ENCODE assay signal across 8 cellular contexts in genomic region chr5:157502143-157502647, GRCh38. TPM values are rescaled to one million over a fixed set of nuclear protein-coding genes. Genes with fewer than 3 reads are reported as not detected.
A peak's percentile ranks its signal among the peaks of the same experiment; 100 is the strongest.
DNase-seq lines count a peak whose midpoint lies in the region; ATAC-seq and TF ChIP-seq lines count a peak whose summit lies in the region.

No MANE protein-coding gene starts in this region.

- peak; percentile 65 for ATAC-seq in GM18499 (IDR thresholded peaks at IDR 0.05; ENCODE audit: insufficient read depth, unreplicated experiment)
- ATAC-seq in GM21515 (IDR thresholded peaks at IDR 0.05; ENCODE audit: unreplicated experiment), result peak; percentile 83
- ATAC-seq in HG03565 (IDR thresholded peaks at IDR 0.05; ENCODE audit: unreplicated experiment), result peak; percentile 70

- no peak overlapping the region for H3K4me3 Mint-ChIP-seq in glutamatergic neuron (ENCODE audit: unreplicated experiment)

- peaks cover 5% of the 10 kb centered on the region for H3K36me3 Mint-ChIP-seq in glutamatergic neuron (ENCODE audit: unreplicated experiment)

- DNase-seq in glomerular visceral epithelial cell (ENCODE audit: extremely low spot score) (peak; percentile 33), AG08395 (ENCODE audit: low spot score) (no peak), AML-193 (lab: John Stamatoyannopoulos, UW) (no peak), glutamatergic neuron (no peak), coronary artery (ENCODE audit: low spot score) (no peak)

- H3K9me3 Mint-ChIP-seq in glutamatergic neuron (ENCODE audit: unreplicated experiment), result peaks cover 2% of the 10 kb centered on the region

- H3K4me1 Mint-ChIP-seq in glutamatergic neuron (ENCODE audit: low read depth, unreplicated experiment), result no peaks in the 10 kb centered on the region

- H3K27ac ChIP-seq in coronary artery, result no peak overlapping the region

- TF ChIP-seq CTCF in glutamatergic neuron (IDR thresholded peaks at IDR 0.05; ENCODE audit: partially characterized antibody, unreplicated experiment) (no peak), coronary artery (IDR thresholded peaks at IDR 0.05) (no peak)

- H3K27me3 Mint-ChIP-seq in glutamatergic neuron (ENCODE audit: unreplicated experiment), result no peaks in the 10 kb centered on the region

- no peak overlapping the region for H3K4me3 ChIP-seq in coronary artery

- no peak overlapping the region for H3K27ac Mint-ChIP-seq in glutamatergic neuron (ENCODE audit: unreplicated experiment)

RNA-seq across cellular contexts. Expression of gene NIPAL4, which starts 42.2 kb away (rescaled TPM):
- not detected for total RNA-seq in glutamatergic neuron (ENCODE audit: unreplicated experiment)
